Comparison of ENCODE assay signal across 19 cellular contexts in genomic region chr1:162367073-162367472, GRCh38. TPM values are rescaled to one million over a fixed set of nuclear protein-coding genes. Genes with fewer than 3 reads are reported as not detected.
DNase-seq lines count a peak whose midpoint lies in the region; FAIRE-seq and TF ChIP-seq lines count a peak whose summit lies in the region.
"Had no signal": no experiment of that assay in that cellular context is flagged by ENCODE, and none has a peak within 500 bp of the region (broad histone marks: within the 10 kb centered on the region; RNA-seq: fewer than 3 reads in every experiment).

No MANE protein-coding gene starts in this region.

- no peak overlapping the region for H4K8ac ChIP-seq in trophoblast cell (ENCODE audit: low read depth, low read length)

- no peaks in the 10 kb centered on the region for H3K79me2 ChIP-seq in trophoblast cell (ENCODE audit: control insufficient read depth, insufficient read depth, low read length, poor library complexity)

- no peak overlapping the region for H3K18ac ChIP-seq in trophoblast cell (ENCODE audit: low read length)

- no peak overlapping the region for H2AK5ac ChIP-seq in trophoblast cell (ENCODE audit: low read length)

- DNase-seq in AG10803 (ENCODE audit: low read depth) = no peak
- peak; percentile 46 for DNase-seq in RPMI7951 (ENCODE audit: low read depth)
- DNase-seq in fibroblast of villous mesenchyme (ENCODE audit: low read depth) = peak; percentile 57
- DNase-seq in trophoblast cell = peak; percentile 87 to 92
- DNase-seq in G401 (ENCODE audit: low spot score) = no peak
- DNase-seq in NCI-H510A treated with DMSO at 0.1 percent for 48 hours (lab: John Stamatoyannopoulos, UW) = no peak
- DNase-seq in activated CD4-positive, alpha-beta T cell treated with anti-CD3 and anti-CD28 coated beads for 4 hours = no peak
- no peak for DNase-seq in kidney
- DNase-seq: activated CD4-positive, alpha-beta T cell treated with anti-CD3 and anti-CD28 coated beads for 48 hours; AML-193; DMS79 treated with DMSO at 0.1 percent for 48 hours; NCI-H1105 treated with DMSO at 0.1 percent for 48 hours; NCI-H446 treated with DMSO at 0.1 percent for 48 hours; nephron progenitor cell; PC-9; spleen; thyroid gland had no signal

- no peak overlapping the region for H3K9ac ChIP-seq in trophoblast cell (ENCODE audit: low read length)
- H3K9ac ChIP-seq in kidney (ENCODE audit: low read length in 2 of 2) = no peak overlapping the region

- H3K14ac ChIP-seq in trophoblast cell (ENCODE audit: low read length) = no peak overlapping the region

- H3K9me3 ChIP-seq in trophoblast cell (ENCODE audit: insufficient read depth, low read depth, low read length) (no peaks in the 10 kb centered on the region), kidney (ENCODE audit: control insufficient read depth in 1 of 2, low read length in 2 of 2) (no peaks in the 10 kb centered on the region)
- H3K9me3 ChIP-seq: spleen, thyroid gland had no signal

- H4K91ac ChIP-seq in trophoblast cell (ENCODE audit: low read depth, low read length) = no peak overlapping the region

- no peak overlapping the region for H3K23ac ChIP-seq in trophoblast cell (ENCODE audit: low read length)

- H4K12ac ChIP-seq in trophoblast cell (ENCODE audit: low read depth, low read length) = no peak overlapping the region

- peak overlapping the region; percentile 53 for H3K4me3 ChIP-seq in AG10803 (ENCODE audit: low read length)
- peak overlapping the region; percentile 73 for H3K4me3 ChIP-seq in fibroblast of villous mesenchyme (ENCODE audit: low read depth, low read length)
- H3K4me3 ChIP-seq in trophoblast cell (ENCODE audit: low read depth, low read length) = no peak overlapping the region
- H3K4me3 ChIP-seq in kidney (ENCODE audit: low read length in 2 of 2) = no peak overlapping the region
- H3K4me3 ChIP-seq: PC-9, thyroid gland had no signal

- no peak overlapping the region for H2BK120ac ChIP-seq in trophoblast cell (ENCODE audit: insufficient read depth, low read length, poor library complexity)

- H3K27me3 ChIP-seq in trophoblast cell (ENCODE audit: insufficient read depth, low read length) = no peaks in the 10 kb centered on the region
- H3K27me3 ChIP-seq: thyroid gland had no signal

- H3K4ac ChIP-seq in trophoblast cell (ENCODE audit: low read depth, low read length) = no peak overlapping the region

- H2BK12ac ChIP-seq in trophoblast cell (ENCODE audit: low read length) = no peak overlapping the region

- no peak for TF ChIP-seq CTCF in AG10803 (conservative IDR thresholded peaks at IDR 0.05; ENCODE audit: low read length)
- no peak for TF ChIP-seq CTCF in fibroblast of villous mesenchyme (IDR thresholded peaks at IDR 0.05; ENCODE audit: insufficient read depth, low read depth, low read length)
- TF ChIP-seq CTCF in kidney (IDR thresholded peaks at IDR 0.05; ENCODE audit: borderline replicate concordance, extremely low read depth, insufficient read depth) = no peak

- H3K4me1 ChIP-seq in trophoblast cell (ENCODE audit: control insufficient read depth in 1 of 2, insufficient read depth in 2 of 2, low read length in 2 of 2) (peaks cover 9 to 10% of the 10 kb centered on the region in 2 experiments), kidney (ENCODE audit: control insufficient read depth in 1 of 2, insufficient read depth in 1 of 2, low read depth in 1 of 2, low read length in 2 of 2) (peaks cover 0 to 2% of the 10 kb centered on the region in 2 donors)
- H3K4me1 ChIP-seq: spleen, thyroid gland had no signal

- in situ Hi-C loops in G401 (cut with HindIII; ENCODE audit: low sequenced_read_pairs) = no loop called here

- WGBS in trophoblast cell (ENCODE audit: extremely low coverage, insufficient coverage, insufficient read length) = no CpG with 5 or more reads among the region's 36 CpGs

- H3K36me3 ChIP-seq in trophoblast cell (ENCODE audit: control insufficient read depth in 1 of 2, insufficient read depth in 2 of 2, low read length in 2 of 2) (peaks cover 0 to 2% of the 10 kb centered on the region in 2 experiments), kidney (ENCODE audit: control insufficient read depth in 1 of 2, insufficient read depth in 2 of 2, low read length in 2 of 2) (no peaks in the 10 kb centered on the region)
- H3K36me3 ChIP-seq: thyroid gland had no signal

- H3K27ac ChIP-seq in trophoblast cell (ENCODE audit: low read depth, low read length) (no peak overlapping the region), kidney (ENCODE audit: low read depth in 2 of 2, low read length in 2 of 2) (no peak overlapping the region)
- H3K27ac ChIP-seq: PC-9, spleen, thyroid gland had no signal

- H3K4me2 ChIP-seq in trophoblast cell (ENCODE audit: low read length) = no peak overlapping the region
- H3K4me2 ChIP-seq: PC-9 had no signal

- peaks cover 2% of the 10 kb centered on the region for H3K79me1 ChIP-seq in trophoblast cell (ENCODE audit: low read length)

- no peak overlapping the region for H2BK5ac ChIP-seq in trophoblast cell (ENCODE audit: low read depth, low read length, poor library complexity)

- no peak overlapping the region for H2AFZ ChIP-seq in trophoblast cell (ENCODE audit: insufficient read depth, low read length, poor library complexity)
- H2AFZ ChIP-seq: PC-9 had no signal

- no peak for FAIRE-seq in kidney (lab: Jason Lieb, UNC)
- FAIRE-seq: astrocyte had no signal

- intact Hi-C loops in kidney (cut with DNase I) = no loop called here

RNA-seq across cellular contexts. Expression of gene SPATA46, which starts 9.6 kb away (rescaled TPM):
- total RNA-seq in RPMI7951 (2014; rRNA removed; shearing (Covaris generic)) = not detected in 2 replicates
- total RNA-seq in fibroblast of villous mesenchyme = not detected in 2 replicates
- polyA plus RNA-seq in trophoblast cell (2013) = not detected in 2 replicates
- not detected in 2 replicates for total RNA-seq in G401 (2014; rRNA removed; shearing (Covaris generic))
- not detected for total RNA-seq in kidney
- not detected for polyA plus RNA-seq in kidney (ENCODE audit: insufficient read depth, low read depth, low replicate concordance)
- total RNA-seq: astrocyte, PC-9, spleen, thyroid gland had no signal
- polyA plus RNA-seq: IgD-negative memory B cell, spleen had no signal

RNA-seq across cellular contexts. Expression of gene C1orf226, which starts 14.5 kb away (rescaled TPM):
- 0.12 TPM in 1 of 2 replicates, not detected in the other for total RNA-seq in RPMI7951 (2014; rRNA removed; shearing (Covaris generic))
- total RNA-seq in fibroblast of villous mesenchyme (under 0.01 and 0.86 TPM in 2 replicates), kidney (15.2 TPM)
- polyA plus RNA-seq in trophoblast cell (2013) = 4.0 and 4.6 TPM in 2 replicates
- total RNA-seq in G401 (2014; rRNA removed; shearing (Covaris generic)) = 2.4 TPM in 1 of 2 replicates, not detected in the other
- polyA plus RNA-seq in kidney (ENCODE audit: insufficient read depth, low read depth, low replicate concordance) = 4.9 TPM
- polyA plus RNA-seq: IgD-negative memory B cell had no signal

RNA-seq across cellular contexts. Expression of gene SH2D1B, which starts 44.9 kb away (rescaled TPM):
- total RNA-seq in RPMI7951 (2014; rRNA removed; shearing (Covaris generic)) = 0.10 and 0.12 TPM in 2 replicates
- total RNA-seq in fibroblast of villous mesenchyme (not detected in 2 replicates), kidney (0.76 TPM)
- not detected in 2 replicates for polyA plus RNA-seq in trophoblast cell (2013)
- not detected in 2 replicates for total RNA-seq in G401 (2014; rRNA removed; shearing (Covaris generic))
- polyA plus RNA-seq in kidney (ENCODE audit: insufficient read depth, low read depth, low replicate concordance) = not detected
- total RNA-seq: astrocyte, PC-9, thyroid gland had no signal

Comparison
In these comparisons a context has a peak if more than half of its experiments do, and no peak if none do; other contexts are left out.
1. DNase-seq: peak in RPMI7951 (single experiment), fibroblast of villous mesenchyme (single experiment) and trophoblast cell (2 of 2); none in AG10803 (single experiment), G401 (single experiment), NCI-H510A treated with DMSO at 0.1 percent for 48 hours (single experiment), activated CD4-positive, alpha-beta T cell treated with anti-CD3 and anti-CD28 coated beads for 4 hours (0 of 2) and kidney (single experiment).
2. H3K4me3 ChIP-seq: peak in AG10803 (single experiment) and fibroblast of villous mesenchyme (single experiment); none in trophoblast cell (single experiment) and kidney (0 of 2).